In the genomic region with DNA sequence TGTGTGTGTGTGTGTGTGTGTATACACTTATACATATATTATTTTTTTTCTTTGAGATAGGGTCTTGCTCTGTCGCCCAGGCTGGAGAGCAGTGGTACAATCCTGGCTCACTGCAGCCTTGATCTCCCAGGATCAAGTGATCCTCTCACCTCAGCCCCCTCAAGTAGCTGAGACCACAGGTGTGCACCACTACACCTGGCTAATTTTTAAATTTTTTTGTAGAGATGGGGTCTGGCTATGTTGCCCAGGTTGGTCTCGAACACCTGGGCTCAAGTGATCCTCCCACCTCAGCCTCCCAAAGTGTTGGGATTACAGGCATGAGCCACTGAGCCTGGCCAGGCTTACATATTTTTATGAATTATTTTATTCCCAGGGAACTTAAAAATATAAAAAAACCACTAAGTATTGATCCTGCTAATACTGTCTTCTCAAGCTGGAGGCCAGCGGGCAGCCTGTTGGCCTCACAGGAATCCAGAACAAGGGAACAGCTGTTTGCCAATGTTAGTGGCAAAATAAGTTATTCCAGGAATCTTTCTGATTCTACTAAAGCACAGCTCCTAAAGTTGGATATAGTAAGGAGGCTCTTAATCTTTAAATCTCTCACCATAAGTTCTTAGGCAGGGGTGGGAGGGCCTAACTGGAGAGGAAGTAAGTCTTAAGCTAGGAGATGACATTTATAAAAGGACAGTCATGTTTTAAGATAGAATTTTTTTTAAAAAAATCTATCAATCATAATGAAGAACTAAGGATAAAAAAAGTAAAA, we compare ENCODE assay signal across 19 cellular contexts.
DNase-seq lines count a peak whose midpoint lies in the region; ATAC-seq and TF ChIP-seq lines count a peak whose summit lies in the region.
"Had no signal": no experiment of that assay in that cellular context is flagged by ENCODE, and none has a peak within 500 bp of the region (broad histone marks: within the 10 kb centered on the region; RNA-seq: fewer than 3 reads in every experiment).

No MANE protein-coding gene starts in this region.

- no peaks in the 10 kb centered on the region for H3K36me3 ChIP-seq in CD8-positive, alpha-beta memory T cell (ENCODE audit: insufficient read depth, low read length)
- H3K36me3 ChIP-seq in SJCRH30, result no peaks in the 10 kb centered on the region

- H3K27ac Mint-ChIP-seq in CD8-positive, alpha-beta memory T cell, result no peak overlapping the region
- no peak overlapping the region for H3K27ac Mint-ChIP-seq in WTC11
- H3K27ac Mint-ChIP-seq: IgD-negative memory B cell had no signal

- ATAC-seq in WTC11 (no peak), HG03139 (IDR thresholded peaks at IDR 0.05; ENCODE audit: unreplicated experiment) (no peak), Right ventricle myocardium superior (ENCODE audit: poor library complexity) (no peak)
- ATAC-seq: Right ventricle myocardium inferior, SK-N-SH treated with all-trans-retinoic acid at 6 μM for 48 hours had no signal

- no peak overlapping the region for H3K4me3 Mint-ChIP-seq in CD8-positive, alpha-beta memory T cell
- no peak overlapping the region for H3K4me3 Mint-ChIP-seq in WTC11
- H3K4me3 Mint-ChIP-seq: IgD-negative memory B cell had no signal

- intact Hi-C loops in Right ventricle myocardium superior (cut with DNase I), result no loop called here

- no peaks in the 10 kb centered on the region for H3K27me3 ChIP-seq in CD8-positive, alpha-beta memory T cell (ENCODE audit: insufficient read depth, low read length, poor library complexity, severe bottlenecking)
- no peaks in the 10 kb centered on the region for H3K27me3 ChIP-seq in SJCRH30
- H3K27me3 ChIP-seq: BLaER1 treated with 17β-estradiol and CSF1 and Interleukin-3, amounts not matched to agents 10 nM and 100 nM; Peyer's patch had no signal

- H3K27ac ChIP-seq in CD8-positive, alpha-beta memory T cell (ENCODE audit: low read depth, low read length), result peak overlapping the region; percentile 79
- H3K27ac ChIP-seq in SJCRH30, result no peak overlapping the region
- H3K27ac ChIP-seq: BLaER1 treated with 17β-estradiol and CSF1 and Interleukin-3, amounts not matched to agents 10 nM and 100 nM had no signal

- H3K9me3 Mint-ChIP-seq in CD8-positive, alpha-beta memory T cell, result no peaks in the 10 kb centered on the region
- H3K9me3 Mint-ChIP-seq in WTC11, result no peaks in the 10 kb centered on the region
- H3K9me3 Mint-ChIP-seq: IgD-negative memory B cell had no signal

- POLR2A ChIA-PET in CD8-positive, alpha-beta memory T cell (lab: Charles Lee), result no interaction called here
- POLR2A ChIA-PET in WTC11 (lab: Charles Lee), result interaction anchor here (1.2 kb wide), 1 partner anchor 11 kb away, joined by 3 read pairs; no protein-coding TSS in a partner anchor

- CTCF ChIA-PET in CD8-positive, alpha-beta memory T cell (lab: Charles Lee), result no interaction called here
- CTCF ChIA-PET in WTC11 (lab: Charles Lee), result interaction anchor here (0.6 kb wide), 2 partner anchors 27 to 279 kb away, joined by 3 read pairs; no protein-coding TSS in a partner anchor

- no peak overlapping the region for H3K4me3 ChIP-seq in CD8-positive, alpha-beta memory T cell (ENCODE audit: low read length)
- no peak overlapping the region for H3K4me3 ChIP-seq in SJCRH30
- H3K4me3 ChIP-seq: BLaER1 treated with 17β-estradiol and CSF1 and Interleukin-3, amounts not matched to agents 10 nM and 100 nM; HAP-1; Peyer's patch had no signal

- no peak for DNase-seq in CD8-positive, alpha-beta memory T cell
- DNase-seq in SJCRH30, result peak; percentile 9 to 25
- DNase-seq in WTC11 (ENCODE audit: low spot score), result no peak
- DNase-seq in myocyte (ENCODE audit: low read depth), result peak; percentile 60
- no peak for DNase-seq in activated CD4-positive, alpha-beta T cell treated with anti-CD3 and anti-CD28 coated beads for 4 hours
- DNase-seq in Right ventricle myocardium superior, result no peak
- no peak for DNase-seq in NCI-H226
- DNase-seq: DMS 273 treated with DMSO at 0.1 percent for 48 hours, NCI-H146, NCI-H2081, NCI-H510A, NCI-H774, Peyer's patch had no signal

- H3K4me1 ChIP-seq in CD8-positive, alpha-beta memory T cell (ENCODE audit: insufficient read depth, low read length), result no peaks in the 10 kb centered on the region
- no peaks in the 10 kb centered on the region for H3K4me1 ChIP-seq in SJCRH30
- H3K4me1 ChIP-seq: Peyer's patch had no signal

- H3K27me3 Mint-ChIP-seq in CD8-positive, alpha-beta memory T cell, result peaks cover 1 to 14% of the 10 kb centered on the region in 2 donors
- no peaks in the 10 kb centered on the region for H3K27me3 Mint-ChIP-seq in WTC11 (ENCODE audit: low read depth)
- H3K27me3 Mint-ChIP-seq: IgD-negative memory B cell had no signal

- H3K36me3 Mint-ChIP-seq in CD8-positive, alpha-beta memory T cell, result no peaks in the 10 kb centered on the region
- H3K36me3 Mint-ChIP-seq in WTC11, result peaks cover 5% of the 10 kb centered on the region

- TF ChIP-seq CTCF in WTC11 (IDR thresholded peaks at IDR 0.05), result no peak

- no peaks in the 10 kb centered on the region for H3K9me3 ChIP-seq in CD8-positive, alpha-beta memory T cell (ENCODE audit: low read length)
- no peaks in the 10 kb centered on the region for H3K9me3 ChIP-seq in SJCRH30 (replicated peaks)
- H3K9me3 ChIP-seq: BLaER1 treated with 17β-estradiol and CSF1 and Interleukin-3, amounts not matched to agents 10 nM and 100 nM; HAP-1; Peyer's patch had no signal

- H3K4me1 Mint-ChIP-seq in CD8-positive, alpha-beta memory T cell, result no peaks in the 10 kb centered on the region
- H3K4me1 Mint-ChIP-seq in WTC11, result peaks cover 18% of the 10 kb centered on the region
- H3K4me1 Mint-ChIP-seq: IgD-negative memory B cell had no signal

TF ChIP-seq in WTC11, 78 proteins besides CTCF, POLR2A, EP300 and RAD21:
- TF ChIP-seq ZNF121 (CRISPR knock-in tag; IDR thresholded peaks at IDR 0.05) (peak; percentile 7; the same call in 1 of the 2 replicates), ZNF423 (CRISPR knock-in tag; IDR thresholded peaks at IDR 0.05) (no peak)

Comparison
In these comparisons a context has a peak if more than half of its experiments do, and no peak if none do; other contexts are left out.
1. DNase-seq: peak in SJCRH30 (2 of 2) and myocyte (single experiment); none in CD8-positive, alpha-beta memory T cell (0 of 5), WTC11 (single experiment), activated CD4-positive, alpha-beta T cell treated with anti-CD3 and anti-CD28 coated beads for 4 hours (0 of 2), Right ventricle myocardium superior (single experiment) and NCI-H226 (single experiment).